In genomic region chr5:40736103-40736875, GRCh38 we compare ENCODE assay signal across 8 cellular contexts. TPM values are rescaled to one million over a fixed set of nuclear protein-coding genes. Genes with fewer than 3 reads are reported as not detected.
DNase-seq lines count a peak whose midpoint lies in the region; ATAC-seq, FAIRE-seq and TF ChIP-seq lines count a peak whose summit lies in the region.

No MANE protein-coding gene starts in this region.

- H4K20me1 ChIP-seq in OCI-LY3 (ENCODE audit: insufficient read depth, low read length) = no peaks in the 10 kb centered on the region

- H3K4me3 ChIP-seq in CD4-positive, CD25-positive, alpha-beta regulatory T cell (ENCODE audit: low read depth, low read length) = no peak overlapping the region
- H3K4me3 ChIP-seq in OCI-LY3 (ENCODE audit: low read length) (no peak overlapping the region), lower leg skin (ENCODE audit: low read depth, poor library complexity, severe bottlenecking) (no peak overlapping the region)

- H3K36me3 ChIP-seq in CD4-positive, CD25-positive, alpha-beta regulatory T cell (ENCODE audit: control insufficient read depth, insufficient read depth, low read length) = peaks cover 23% of the 10 kb centered on the region
- H3K36me3 ChIP-seq in OCI-LY3 (replicated peaks; ENCODE audit: low read depth, low read length) = peaks cover 12% of the 10 kb centered on the region

- WGBS in lower leg skin, 2 donors = 7 to 20% methylated on average over 1 of the region's 1 CpG

- H3K27ac Mint-ChIP-seq in CD4-positive, CD25-positive, alpha-beta regulatory T cell = no peak overlapping the region

- H3K4me1 Mint-ChIP-seq in CD4-positive, CD25-positive, alpha-beta regulatory T cell = peaks cover 21 to 36% (median 22%) of the 10 kb centered on the region in 4 donors

- peak; percentile 75 for FAIRE-seq in colon (lab: Jason Lieb, UNC)

- H3K27ac ChIP-seq in CD4-positive, CD25-positive, alpha-beta regulatory T cell (ENCODE audit: insufficient read depth, low read length, poor library complexity, severe bottlenecking) = no peak overlapping the region
- H3K27ac ChIP-seq in OCI-LY3 (ENCODE audit: low read length) = no peak overlapping the region

- no peaks in the 10 kb centered on the region for H3K79me2 ChIP-seq in OCI-LY3 (ENCODE audit: low read length)

- H3K9ac ChIP-seq in OCI-LY3 (ENCODE audit: low read length) = no peak overlapping the region

- no peaks in the 10 kb centered on the region for H3K4me1 ChIP-seq in CD4-positive, CD25-positive, alpha-beta regulatory T cell (ENCODE audit: control insufficient read depth, insufficient read depth, low read length, poor library complexity, severe bottlenecking)
- H3K4me1 ChIP-seq in OCI-LY3 (ENCODE audit: low read length) = peaks cover 16% of the 10 kb centered on the region

- no peaks in the 10 kb centered on the region for H3K27me3 Mint-ChIP-seq in CD4-positive, CD25-positive, alpha-beta regulatory T cell

- H3K4me2 ChIP-seq in OCI-LY3 (ENCODE audit: low read length) = no peak overlapping the region

- no peak overlapping the region for H3K4me3 Mint-ChIP-seq in CD4-positive, CD25-positive, alpha-beta regulatory T cell

- peak in 2 of 3 donors; percentile 56 to 73 for DNase-seq in CD4-positive, CD25-positive, alpha-beta regulatory T cell
- DNase-seq in medulla oblongata (ENCODE audit: extremely low spot score) (peak; percentile 91), lower leg skin (ENCODE audit: low spot score in 2 of 2) (no peak), T1000 (lab: John Stamatoyannopoulos, UW) (no peak)

- no peaks in the 10 kb centered on the region for H3K27me3 ChIP-seq in CD4-positive, CD25-positive, alpha-beta regulatory T cell (ENCODE audit: control insufficient read depth, insufficient read depth, low read length)
- no peaks in the 10 kb centered on the region for H3K27me3 ChIP-seq in OCI-LY3 (ENCODE audit: low read depth, low read length)

- peak; percentile 55 to 72 for ATAC-seq in CD4-positive, CD25-positive, alpha-beta regulatory T cell (ENCODE audit: low read depth in 2 of 2)
- ATAC-seq in GM18867 (IDR thresholded peaks at IDR 0.05; ENCODE audit: unreplicated experiment) (peak; percentile 82), HG03558 (IDR thresholded peaks at IDR 0.05; ENCODE audit: extremely low read depth, unreplicated experiment) (peak; percentile 51)

- H3K9me3 ChIP-seq in CD4-positive, CD25-positive, alpha-beta regulatory T cell (ENCODE audit: control insufficient read depth in 2 of 2, low read length in 2 of 2) = no peaks in the 10 kb centered on the region
- H3K9me3 ChIP-seq in OCI-LY3 (ENCODE audit: insufficient read depth, low read length) = no peaks in the 10 kb centered on the region

- no peak overlapping the region for H2AFZ ChIP-seq in OCI-LY3 (ENCODE audit: low read depth, low read length)

- TF ChIP-seq POLR2A in lower leg skin (IDR thresholded peaks at IDR 0.05) = no peak

- intact Hi-C loops in lower leg skin (cut with DNase I; ENCODE audit: low total_unique reads) = no loop called here

- TF ChIP-seq CTCF in OCI-LY3 (IDR thresholded peaks at IDR 0.05; ENCODE audit: low read depth, low read length) (peak; percentile 67), lower leg skin (IDR thresholded peaks at IDR 0.05) (peak in 1 of 3 donors; percentile 45)

- peaks cover 0 to 14% (median 3%) of the 10 kb centered on the region in 7 donors for H3K9me3 Mint-ChIP-seq in CD4-positive, CD25-positive, alpha-beta regulatory T cell

- peaks cover 28% of the 10 kb centered on the region for H3K36me3 Mint-ChIP-seq in CD4-positive, CD25-positive, alpha-beta regulatory T cell

RNA-seq across cellular contexts. Expression of gene TTC33, which starts 19.5 kb away (rescaled TPM):
- 12.0 TPM for total RNA-seq in CD4-positive, CD25-positive, alpha-beta regulatory T cell
- 10 to 100 TPM; 14.3 to 19.6 (median 16.9) TPM for polyA plus RNA-seq in CD4-positive, CD25-positive, alpha-beta regulatory T cell
- total RNA-seq in lower leg skin = 10 to 100 TPM in 2 of 4 donors, 1 to 10 TPM in 2; 8.7 to 13.1 (median 11.0) TPM

RNA-seq across cellular contexts. Expression of gene PTGER4, which starts 56.6 kb away (rescaled TPM):
- 343 TPM for total RNA-seq in CD4-positive, CD25-positive, alpha-beta regulatory T cell
- polyA plus RNA-seq in CD4-positive, CD25-positive, alpha-beta regulatory T cell = 10 to 100 TPM; 17.2 to 37.6 (median 24.3) TPM
- 10 to 100 TPM; 14.6 to 27.3 (median 20.8) TPM for total RNA-seq in lower leg skin

Comparison
In these comparisons a context has a peak if more than half of its experiments do, and no peak if none do; other contexts are left out.
1. DNase-seq: peak in CD4-positive, CD25-positive, alpha-beta regulatory T cell (2 of 3) and medulla oblongata (single experiment); none in lower leg skin (0 of 2) and T1000 (single experiment).
2. RNA of gene PTGER4, which starts 56.6 kb away (total RNA-seq): 343 TPM in CD4-positive, CD25-positive, alpha-beta regulatory T cell (single experiment); 14.6 to 27.3 TPM in lower leg skin; every median in the first group is over 10 times any median in the second.
3. Peak in every context shown above with its lines, with median percentiles within 50 percentile points of each other: ATAC-seq.